19 cellular contexts compared by ENCODE assay signal in the genomic region with DNA sequence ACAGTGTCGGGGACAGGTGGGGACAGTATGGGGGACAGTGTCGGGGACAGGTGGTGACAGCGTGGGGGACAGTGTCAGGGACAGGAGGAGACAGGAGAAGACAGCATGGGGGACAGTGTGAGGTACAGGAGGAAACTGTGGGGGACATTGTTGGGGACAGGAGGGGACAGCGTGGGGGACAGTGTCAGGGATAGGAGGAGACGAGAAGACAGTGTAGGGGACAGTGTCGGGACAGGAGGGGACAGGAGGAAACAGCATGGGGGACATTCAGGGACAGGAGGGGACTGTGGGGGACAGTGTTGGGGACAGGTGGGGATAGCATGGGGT.
DNase-seq lines count a peak whose midpoint lies in the region; ATAC-seq and TF ChIP-seq lines count a peak whose summit lies in the region.
"Had no signal": no experiment of that assay in that cellular context is flagged by ENCODE, and none has a peak within 500 bp of the region (broad histone marks: within the 10 kb centered on the region; RNA-seq: fewer than 3 reads in every experiment).

No MANE protein-coding gene starts in this region.

- no peak overlapping the region for H3K9ac ChIP-seq in endodermal cell (ENCODE audit: extremely low read depth, low read length, poor library complexity, severe bottlenecking)
- H3K9ac ChIP-seq: GM23248 had no signal

- peaks cover 21% of the 10 kb centered on the region for H3K9me3 ChIP-seq in iPS-18c (ENCODE audit: control insufficient read depth, insufficient read depth, low read length)
- H3K9me3 ChIP-seq in endodermal cell (ENCODE audit: control insufficient read depth, low read length): peaks cover 3% of the 10 kb centered on the region
- H3K9me3 ChIP-seq: BE2C, HAP-1 had no signal

- H3K27ac Mint-ChIP-seq in natural killer cell treated with Interleukin-12 subunit alpha and Interleukin-12 subunit beta and Interleukin-15 and Interleukin-18, amount 100 ng/mL, for 72 hours: no peak overlapping the region
- H3K27ac Mint-ChIP-seq in natural killer cell: no peak overlapping the region
- H3K27ac Mint-ChIP-seq in stimulated activated effector memory CD8-positive, alpha-beta T cell treated with anti-CD3 and anti-CD28 coated beads, Interleukin-12 subunit alpha, Interleukin-12 subunit beta, amount 100 ng/mL, for 72 hours: no peak overlapping the region
- H3K27ac Mint-ChIP-seq in endodermal cell: no peak overlapping the region
- H3K27ac Mint-ChIP-seq: CD4-positive, CD25-positive, alpha-beta regulatory T cell; CD8-positive, alpha-beta memory T cell had no signal

- no peak for DNase-seq in natural killer cell treated with Interleukin-12 subunit alpha and Interleukin-12 subunit beta and Interleukin-15 and Interleukin-18, amount 100 ng/mL, for 72 hours (ENCODE audit: low spot score)
- no peak for DNase-seq in natural killer cell
- DNase-seq in stimulated activated effector memory CD8-positive, alpha-beta T cell treated with anti-CD3 and anti-CD28 coated beads, Interleukin-12 subunit alpha, Interleukin-12 subunit beta, amount 100 ng/mL, for 72 hours (ENCODE audit: low spot score in 2 of 2): no peak
- no peak for DNase-seq in endodermal cell
- DNase-seq: ACHN; BE2C; C1 segment of cervical spinal cord; CD4-positive, CD25-positive, alpha-beta regulatory T cell; COR-L47; DMS 273 treated with DMSO at 0.1 percent for 48 hours; DMS53; DND-41; EL; GM23248 had no signal

- peaks cover 0 to 2% of the 10 kb centered on the region in 2 donors for H3K27me3 Mint-ChIP-seq in natural killer cell treated with Interleukin-12 subunit alpha and Interleukin-12 subunit beta and Interleukin-15 and Interleukin-18, amount 100 ng/mL, for 72 hours
- H3K27me3 Mint-ChIP-seq in natural killer cell (ENCODE audit: low read depth in 2 of 2) (peaks cover 0 to 1% of the 10 kb centered on the region in 2 donors), endodermal cell (ENCODE audit: insufficient read depth) (no peaks in the 10 kb centered on the region)
- H3K27me3 Mint-ChIP-seq: CD4-positive, CD25-positive, alpha-beta regulatory T cell had no signal

- 73 to 92% methylated on average over 2 to 6 of the region's 6 CpGs for WGBS in endodermal cell (ENCODE audit: insufficient coverage in 1 of 2, insufficient read length in 1 of 2), 2 experiments

- no peaks in the 10 kb centered on the region for H3K36me3 Mint-ChIP-seq in natural killer cell treated with Interleukin-12 subunit alpha and Interleukin-12 subunit beta and Interleukin-15 and Interleukin-18, amount 100 ng/mL, for 72 hours
- no peaks in the 10 kb centered on the region for H3K36me3 Mint-ChIP-seq in natural killer cell
- H3K36me3 Mint-ChIP-seq in stimulated activated effector memory CD8-positive, alpha-beta T cell treated with anti-CD3 and anti-CD28 coated beads, Interleukin-12 subunit alpha, Interleukin-12 subunit beta, amount 100 ng/mL, for 72 hours: no peaks in the 10 kb centered on the region
- peaks cover 2% of the 10 kb centered on the region for H3K36me3 Mint-ChIP-seq in endodermal cell (ENCODE audit: low read depth)
- H3K36me3 Mint-ChIP-seq: CD4-positive, CD25-positive, alpha-beta regulatory T cell had no signal

- H3K4me1 ChIP-seq in endodermal cell (ENCODE audit: control insufficient read depth, insufficient read depth, low read length): no peaks in the 10 kb centered on the region
- H3K4me1 ChIP-seq: BE2C, HAP-1 had no signal

- H3K4me3 ChIP-seq in iPS-18c (ENCODE audit: insufficient read depth, low read depth, low read length): peak overlapping the region; percentile 24; the same call in 1 of the 2 replicates
- no peak overlapping the region for H3K4me3 ChIP-seq in endodermal cell (ENCODE audit: low read length)
- H3K4me3 ChIP-seq: GM23248, HAP-1 had no signal

- H3K4me3 Mint-ChIP-seq in natural killer cell treated with Interleukin-12 subunit alpha and Interleukin-12 subunit beta and Interleukin-15 and Interleukin-18, amount 100 ng/mL, for 72 hours: no peak overlapping the region
- H3K4me3 Mint-ChIP-seq in natural killer cell (no peak overlapping the region), endodermal cell (no peak overlapping the region)
- no peak overlapping the region for H3K4me3 Mint-ChIP-seq in stimulated activated effector memory CD8-positive, alpha-beta T cell treated with anti-CD3 and anti-CD28 coated beads, Interleukin-12 subunit alpha, Interleukin-12 subunit beta, amount 100 ng/mL, for 72 hours
- H3K4me3 Mint-ChIP-seq: CD4-positive, CD25-positive, alpha-beta regulatory T cell; CD8-positive, alpha-beta memory T cell had no signal

- peaks cover 2% of the 10 kb centered on the region for H3K9me3 Mint-ChIP-seq in natural killer cell treated with Interleukin-12 subunit alpha and Interleukin-12 subunit beta and Interleukin-15 and Interleukin-18, amount 100 ng/mL, for 72 hours
- H3K9me3 Mint-ChIP-seq in natural killer cell (no peaks in the 10 kb centered on the region), endodermal cell (peaks cover 65% of the 10 kb centered on the region)
- peaks cover 2% of the 10 kb centered on the region for H3K9me3 Mint-ChIP-seq in stimulated activated effector memory CD8-positive, alpha-beta T cell treated with anti-CD3 and anti-CD28 coated beads, Interleukin-12 subunit alpha, Interleukin-12 subunit beta, amount 100 ng/mL, for 72 hours

- H3K27me3 ChIP-seq in endodermal cell (ENCODE audit: control insufficient read depth, insufficient read depth, low read length, poor library complexity, severe bottlenecking): no peaks in the 10 kb centered on the region
- H3K27me3 ChIP-seq: BE2C had no signal

- H3K27ac ChIP-seq in endodermal cell (ENCODE audit: low read depth, low read length): no peak overlapping the region
- H3K27ac ChIP-seq: GM23248, HL-60 had no signal

- peak; percentile 28 to 29 for ATAC-seq in natural killer cell treated with Interleukin-12 subunit alpha and Interleukin-12 subunit beta and Interleukin-15 and Interleukin-18, amount 100 ng/mL, for 72 hours
- no peak for ATAC-seq in natural killer cell
- ATAC-seq in stimulated activated effector memory CD8-positive, alpha-beta T cell treated with anti-CD3 and anti-CD28 coated beads, Interleukin-12 subunit alpha, Interleukin-12 subunit beta, amount 100 ng/mL, for 72 hours: peak; percentile 33
- no peak for ATAC-seq in GM21447 (IDR thresholded peaks at IDR 0.05; ENCODE audit: unreplicated experiment)

- TF ChIP-seq CTCF in natural killer cell (IDR thresholded peaks at IDR 0.05) (no peak), endodermal cell (conservative IDR thresholded peaks at IDR 0.05) (no peak)

- peaks cover 0 to under 1% of the 10 kb centered on the region in 2 donors for H3K4me1 Mint-ChIP-seq in natural killer cell treated with Interleukin-12 subunit alpha and Interleukin-12 subunit beta and Interleukin-15 and Interleukin-18, amount 100 ng/mL, for 72 hours (ENCODE audit: low read depth in 2 of 2)
- H3K4me1 Mint-ChIP-seq in natural killer cell: peaks cover 0 to 2% of the 10 kb centered on the region in 2 donors
- H3K4me1 Mint-ChIP-seq in stimulated activated effector memory CD8-positive, alpha-beta T cell treated with anti-CD3 and anti-CD28 coated beads, Interleukin-12 subunit alpha, Interleukin-12 subunit beta, amount 100 ng/mL, for 72 hours: no peaks in the 10 kb centered on the region
- H3K4me1 Mint-ChIP-seq in endodermal cell: no peaks in the 10 kb centered on the region
- H3K4me1 Mint-ChIP-seq: CD4-positive, CD25-positive, alpha-beta regulatory T cell; CD8-positive, alpha-beta memory T cell had no signal

- H3K36me3 ChIP-seq in endodermal cell (ENCODE audit: control insufficient read depth, insufficient read depth, low read length): no peaks in the 10 kb centered on the region
- H3K36me3 ChIP-seq: BE2C, HAP-1 had no signal

- intact Hi-C loops in natural killer cell (cut with micrococcal nuclease): no loop called here

Comparison
In these comparisons a context has a peak if more than half of its experiments do, and no peak if none do; other contexts are left out.
1. ATAC-seq: peak in natural killer cell treated with Interleukin-12 subunit alpha and Interleukin-12 subunit beta and Interleukin-15 and Interleukin-18, amount 100 ng/mL, for 72 hours (2 of 2) and stimulated activated effector memory CD8-positive, alpha-beta T cell treated with anti-CD3 and anti-CD28 coated beads, Interleukin-12 subunit alpha, Interleukin-12 subunit beta, amount 100 ng/mL, for 72 hours (single experiment); none in natural killer cell (0 of 3) and GM21447 (single experiment).